In the genomic region with DNA sequence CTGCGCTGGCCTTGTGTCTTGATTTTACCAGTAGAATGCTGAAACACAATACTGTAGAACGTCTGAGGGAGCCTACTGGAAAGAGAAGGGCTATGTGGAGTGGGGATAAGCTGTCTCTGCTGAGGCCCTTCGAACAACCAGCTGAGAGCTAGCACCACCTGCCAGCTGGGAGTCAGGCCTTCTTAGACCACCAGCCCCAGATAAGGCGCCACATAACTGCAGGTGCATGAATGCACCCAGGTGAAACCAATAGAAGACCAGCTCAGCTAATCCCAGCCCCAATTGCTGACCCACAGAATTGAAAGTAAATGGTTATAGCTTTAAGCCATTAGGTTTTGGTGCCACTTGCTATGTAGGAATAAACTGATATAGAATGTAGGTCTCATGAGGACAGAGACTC, we compare ENCODE assay signal across 26 cellular contexts.
"Had no signal": no experiment of that assay in that cellular context is flagged by ENCODE, and none has a peak within 500 bp of the region (broad histone marks: within the 10 kb centered on the region; RNA-seq: fewer than 3 reads in every experiment).

No MANE protein-coding gene starts in this region.

- ATAC-seq: effector memory CD8-positive, alpha-beta T cell; esophagus mucosa; foreskin keratinocyte; gastrocnemius medialis; gastroesophageal sphincter; heart left ventricle; heart right ventricle had no signal

- H3K4me1 Mint-ChIP-seq: endodermal cell had no signal

- H3K4me2 ChIP-seq: hepatocyte had no signal

- H3K9me3 ChIP-seq: colonic mucosa, esophagus muscularis mucosa, esophagus squamous epithelium, gastrocnemius medialis, gastroesophageal sphincter, heart left ventricle, heart right ventricle had no signal

- H3K27me3 ChIP-seq: colonic mucosa, esophagus muscularis mucosa, esophagus squamous epithelium, foreskin keratinocyte, gastrocnemius medialis, heart left ventricle, hepatocyte had no signal

- H3K27ac ChIP-seq: colonic mucosa, coronary artery, dorsolateral prefrontal cortex, epithelial cell of prostate, esophagus muscularis mucosa, esophagus squamous epithelium, foreskin keratinocyte, gastrocnemius medialis, gastroesophageal sphincter, heart left ventricle, heart right ventricle, hepatocyte had no signal

- H3K4me3 Mint-ChIP-seq: dendritic cell treated with granulocyte-macrophage colony-stimulating factor and Interleukin-4, amounts not matched to agents 40 ng/mL and 50 ng/mL, for 4 days; effector memory CD8-positive, alpha-beta T cell; endodermal cell had no signal

- H3K36me3 ChIP-seq: colonic mucosa, esophagus muscularis mucosa, esophagus squamous epithelium, gastrocnemius medialis, gastroesophageal sphincter, heart left ventricle, heart right ventricle had no signal

- H3K27me3 Mint-ChIP-seq: dendritic cell treated with granulocyte-macrophage colony-stimulating factor and Interleukin-4, amounts not matched to agents 40 ng/mL and 50 ng/mL, for 4 days had no signal

- H3K9me3 Mint-ChIP-seq: dendritic cell treated with granulocyte-macrophage colony-stimulating factor and Interleukin-4, amounts not matched to agents 40 ng/mL and 50 ng/mL, for 4 days; effector memory CD8-positive, alpha-beta T cell; endodermal cell had no signal

- H3K4me1 ChIP-seq: colonic mucosa, esophagus muscularis mucosa, esophagus squamous epithelium, foreskin keratinocyte, gastrocnemius medialis, gastroesophageal sphincter, heart left ventricle, heart right ventricle had no signal

- H3K79me2 ChIP-seq: hepatocyte had no signal

- H3K4me3 ChIP-seq: colonic mucosa, coronary artery, dorsolateral prefrontal cortex, esophagus muscularis mucosa, esophagus squamous epithelium, gastrocnemius medialis, gastroesophageal sphincter, heart left ventricle, heart right ventricle, hepatocyte had no signal

- DNase-seq: colonic mucosa; cortex of kidney; dermis blood vessel endothelial cell; dorsolateral prefrontal cortex; effector CD4-positive, alpha-beta T cell; effector CD8-positive, alpha-beta T cell; effector memory CD4-positive, alpha-beta T cell; effector memory CD8-positive, alpha-beta T cell; endodermal cell; erythroblast; esophagus squamous epithelium; foreskin fibroblast; foreskin keratinocyte; foreskin melanocyte; gastrocnemius medialis; glutamatergic neuron; head of caudate nucleus; heart left ventricle; heart right ventricle had no signal

- H2AFZ ChIP-seq: hepatocyte had no signal

- H3K27ac Mint-ChIP-seq: dendritic cell treated with granulocyte-macrophage colony-stimulating factor and Interleukin-4, amounts not matched to agents 40 ng/mL and 50 ng/mL, for 4 days; effector memory CD8-positive, alpha-beta T cell; endodermal cell had no signal
